ENCODE assay signal across 8 cellular contexts in genomic region chr19:46745030-46745429, GRCh38. TPM values are rescaled to one million over a fixed set of nuclear protein-coding genes. Genes with fewer than 3 reads are reported as not detected.
DNase-seq lines count a peak whose midpoint lies in the region; TF ChIP-seq lines count a peak whose summit lies in the region.

No MANE protein-coding gene starts in this region.

- TF ChIP-seq CTCF in astrocyte of the spinal cord (IDR thresholded peaks at IDR 0.05; ENCODE audit: low read depth, low read length) (no peak), liver (IDR thresholded peaks at IDR 0.05; ENCODE audit: low read depth, low read length, missing input control) (no peak)

- intact Hi-C loops in activated CD4-positive, alpha-beta T cell treated with anti-CD3 and anti-CD28 coated beads, Interleukin-2, amount 10 ng/mL, durations not matched to agents 24 days and 14 days (cut with micrococcal nuclease): loop anchor here (5.0 kb wide), 1 partner anchor 33 kb away; no protein-coding TSS in a partner anchor

- peak overlapping the region; percentile 93 for H3K4me3 Mint-ChIP-seq in activated CD4-positive, alpha-beta T cell treated with anti-CD3 and anti-CD28 coated beads, Interleukin-2, amount 10 ng/mL, durations not matched to agents 24 days and 14 days

- H3K36me3 Mint-ChIP-seq in activated CD4-positive, alpha-beta T cell treated with anti-CD3 and anti-CD28 coated beads, Interleukin-2, amount 10 ng/mL, durations not matched to agents 24 days and 14 days (ENCODE audit: low read depth): peaks cover 15% of the 10 kb centered on the region

- H3K27ac Mint-ChIP-seq in activated CD4-positive, alpha-beta T cell treated with anti-CD3 and anti-CD28 coated beads, Interleukin-2, amount 10 ng/mL, durations not matched to agents 24 days and 14 days: peak overlapping the region; percentile 91

- no peaks in the 10 kb centered on the region for H3K9me3 Mint-ChIP-seq in activated CD4-positive, alpha-beta T cell treated with anti-CD3 and anti-CD28 coated beads, Interleukin-2, amount 10 ng/mL, durations not matched to agents 24 days and 14 days

- in situ Hi-C loops in astrocyte of the spinal cord (cut with HindIII; ENCODE audit: low sequenced_read_pairs): no loop called here

- H3K4me3 ChIP-seq in astrocyte of the spinal cord (ENCODE audit: low read depth, low read length): peak overlapping the region; percentile 97
- peak overlapping the region; percentile 92 to 96 (median 95) for H3K4me3 ChIP-seq in liver (ENCODE audit: low read depth in 1 of 3, low read length in 3 of 3)
- H3K4me3 ChIP-seq in thymus (ENCODE audit: low read length): peak overlapping the region; percentile 100

- no peak for DNase-seq in activated CD4-positive, alpha-beta T cell treated with anti-CD3 and anti-CD28 coated beads, Interleukin-2, amount 10 ng/mL, durations not matched to agents 24 days and 14 days
- DNase-seq in activated CD4-positive, alpha-beta T cell treated with anti-CD3 and anti-CD28 coated beads for 4 hours: no peak
- DNase-seq in astrocyte of the spinal cord (ENCODE audit: low read depth, low spot score) (no peak), hepatic stellate cell (ENCODE audit: low spot score) (no peak), NCI-H1436 treated with DMSO at 0.1 percent for 48 hours (lab: John Stamatoyannopoulos, UW) (no peak), HuH-7.5 (ENCODE audit: low spot score) (no peak)

- TF ChIP-seq RAD21 in liver (IDR thresholded peaks at IDR 0.05): no peak

- peak overlapping the region; percentile 41 to 82 for H3K9ac ChIP-seq in liver (ENCODE audit: low read depth in 1 of 2, low read length in 2 of 2)

- H3K27me3 ChIP-seq in liver (ENCODE audit: control insufficient read depth in 4 of 4, insufficient read depth in 4 of 4, low read length in 3 of 4): no peaks in the 10 kb centered on the region
- no peaks in the 10 kb centered on the region for H3K27me3 ChIP-seq in thymus (ENCODE audit: control insufficient read depth, insufficient read depth)

- WGBS in liver: 41% methylated on average over 8 of the region's 8 CpGs
- 41% methylated on average over 8 of the region's 8 CpGs for whole genome bisulfite sequencing in thymus

- peaks cover 10 to 31% (median 21%) of the 10 kb centered on the region in 4 donors for H3K4me1 ChIP-seq in liver (ENCODE audit: control insufficient read depth in 4 of 4, insufficient read depth in 4 of 4, low read length in 3 of 4)
- H3K4me1 ChIP-seq in thymus (ENCODE audit: control insufficient read depth, insufficient read depth, low read length): peaks cover 23% of the 10 kb centered on the region

- peaks cover 37% of the 10 kb centered on the region for H3K4me1 Mint-ChIP-seq in activated CD4-positive, alpha-beta T cell treated with anti-CD3 and anti-CD28 coated beads, Interleukin-2, amount 10 ng/mL, durations not matched to agents 24 days and 14 days

- H3K9me3 ChIP-seq in liver (ENCODE audit: control insufficient read depth in 4 of 4, low read length in 3 of 4): no peaks in the 10 kb centered on the region
- H3K9me3 ChIP-seq in thymus (ENCODE audit: control insufficient read depth): no peaks in the 10 kb centered on the region

- peak overlapping the region in 1 of 2 donors; percentile 66 for H3K27ac ChIP-seq in liver (ENCODE audit: low read depth in 1 of 2, low read length in 2 of 2)
- no peak overlapping the region for H3K27ac ChIP-seq in thymus (ENCODE audit: low read depth)

- no peaks in the 10 kb centered on the region for H3K27me3 Mint-ChIP-seq in activated CD4-positive, alpha-beta T cell treated with anti-CD3 and anti-CD28 coated beads, Interleukin-2, amount 10 ng/mL, durations not matched to agents 24 days and 14 days

- H3K36me3 ChIP-seq in liver (ENCODE audit: control insufficient read depth in 4 of 4, insufficient read depth in 3 of 4, low read depth in 1 of 4, low read length in 3 of 4): peaks cover 0 to 2% (median under 1%) of the 10 kb centered on the region in 4 donors
- peaks cover 19% of the 10 kb centered on the region for H3K36me3 ChIP-seq in thymus (ENCODE audit: control insufficient read depth, insufficient read depth)

TF ChIP-seq in liver, 16 proteins besides CTCF, POLR2A, EP300 and RAD21:
- no peak for TF ChIP-seq HNF4A (conservative IDR thresholded peaks at IDR 0.05)
- TF ChIP-seq NR2F2 (IDR thresholded peaks at IDR 0.05): no peak
- no peak for TF ChIP-seq FOXA2 (IDR thresholded peaks at IDR 0.05)
- no peak for TF ChIP-seq TAF1 (conservative IDR thresholded peaks at IDR 0.05)
- TF ChIP-seq FOXA1 (IDR thresholded peaks at IDR 0.05): no peak
- no peak for TF ChIP-seq RXRA (IDR thresholded peaks at IDR 0.05)
- no peak for TF ChIP-seq HNF4G (IDR thresholded peaks at IDR 0.05)
- no peak for TF ChIP-seq MAX (IDR thresholded peaks at IDR 0.05)
- no peak for TF ChIP-seq EGR1 (IDR thresholded peaks at IDR 0.05; ENCODE audit: low read depth in 2 of 2)
- TF ChIP-seq SP1 (IDR thresholded peaks at IDR 0.05): no peak
- TF ChIP-seq JUND (IDR thresholded peaks at IDR 0.05): no peak
- TF ChIP-seq GABPA (IDR thresholded peaks at IDR 0.05 in 1 of 2, conservative IDR thresholded peaks at IDR 0.05 in 1 of 2): no peak
- TF ChIP-seq YY1 (IDR thresholded peaks at IDR 0.05): no peak
- TF ChIP-seq ATF3 (IDR thresholded peaks at IDR 0.05): no peak
- TF ChIP-seq REST (IDR thresholded peaks at IDR 0.05): no peak
- no peak for TF ChIP-seq ZBTB33 (IDR thresholded peaks at IDR 0.05)

RNA-seq across cellular contexts. Expression of gene FKRP, which starts 0.8 kb away (rescaled TPM):
- 20.8 and 21.4 TPM in 2 replicates for total RNA-seq in activated CD4-positive, alpha-beta T cell treated with anti-CD3 and anti-CD28 coated beads, Interleukin-2, amount 10 ng/mL, durations not matched to agents 24 days and 14 days
- total RNA-seq in liver: 10 to 100 TPM in 1 of 2 donors, 1 to 10 TPM in 1; 7.5 to 11.1 TPM
- polyA plus RNA-seq in liver: 1 to 10 TPM; 2.5 to 8.8 TPM
- 13.5 TPM for polyA plus RNA-seq in thymus

RNA-seq across cellular contexts. Expression of gene STRN4, which starts 1.2 kb away (rescaled TPM):
- 101 and 107 TPM in 2 replicates for total RNA-seq in activated CD4-positive, alpha-beta T cell treated with anti-CD3 and anti-CD28 coated beads, Interleukin-2, amount 10 ng/mL, durations not matched to agents 24 days and 14 days
- 10 to 100 TPM; 29.4 to 29.9 TPM for total RNA-seq in liver
- polyA plus RNA-seq in liver (10 to 100 TPM in 1 of 2 donors, 1 to 10 TPM in 1; 9.5 to 20.2 TPM), thymus (38.7 TPM)

RNA-seq across cellular contexts. Expression of gene PRKD2, which starts 28.1 kb away (rescaled TPM):
- total RNA-seq in activated CD4-positive, alpha-beta T cell treated with anti-CD3 and anti-CD28 coated beads, Interleukin-2, amount 10 ng/mL, durations not matched to agents 24 days and 14 days: 89.1 and 90.5 TPM in 2 replicates
- total RNA-seq in liver: 10 to 100 TPM in 1 of 2 donors, 1 to 10 TPM in 1; 8.5 to 14.4 TPM
- polyA plus RNA-seq in liver: 10 to 100 TPM in 1 of 2 donors, 1 to 10 TPM in 1; 7.3 to 10.0 TPM
- 109 TPM for polyA plus RNA-seq in thymus

RNA-seq across cellular contexts. Expression of gene SLC1A5, which starts 43.4 kb away (rescaled TPM):
- 220 and 224 TPM in 2 replicates for total RNA-seq in activated CD4-positive, alpha-beta T cell treated with anti-CD3 and anti-CD28 coated beads, Interleukin-2, amount 10 ng/mL, durations not matched to agents 24 days and 14 days
- total RNA-seq in liver: 10 to 100 TPM in 1 of 2 donors, 1 to 10 TPM in 1; 6.2 to 90.8 TPM
- polyA plus RNA-seq in liver (1 to 10 TPM; 1.5 to 6.0 TPM), thymus (32.2 TPM)
